Comparison of ENCODE assay signal across 20 cellular contexts in the genomic region with DNA sequence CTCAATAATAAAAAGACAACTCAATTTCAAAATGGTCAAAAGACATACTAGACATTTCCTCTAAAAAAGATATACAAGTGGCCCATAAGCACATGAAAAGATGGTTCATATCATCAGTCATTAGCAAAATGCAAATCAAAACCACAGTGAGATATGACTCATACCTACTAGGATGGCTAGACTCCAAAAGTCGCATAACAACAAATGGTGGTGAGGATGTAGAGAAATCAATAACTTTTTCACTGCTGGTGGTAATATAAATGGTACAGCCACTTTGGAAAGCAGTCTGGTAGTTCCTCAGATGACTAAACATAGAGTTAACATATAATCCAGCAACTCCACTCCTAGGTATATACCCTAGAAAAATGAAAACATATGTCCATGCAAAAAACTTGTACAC.
DNase-seq lines count a peak whose midpoint lies in the region; ATAC-seq, FAIRE-seq and TF ChIP-seq lines count a peak whose summit lies in the region.
"Had no signal": no experiment of that assay in that cellular context is flagged by ENCODE, and none has a peak within 500 bp of the region (broad histone marks: within the 10 kb centered on the region; RNA-seq: fewer than 3 reads in every experiment).

No MANE protein-coding gene starts in this region.

- H3K36me3 Mint-ChIP-seq in stimulated activated naive B cell treated with anti-CD40 and anti-IgM and Interleukin-4, amounts not matched to agents 10 μg/mL and 1 μg/mL and 100 μg/mL, for 72 hours = no peaks in the 10 kb centered on the region

- no peaks in the 10 kb centered on the region for H3K27me3 ChIP-seq in tibial nerve
- no peaks in the 10 kb centered on the region for H3K27me3 ChIP-seq in right cardiac atrium (ENCODE audit: control insufficient read depth, insufficient read depth)
- H3K27me3 ChIP-seq: brain microvascular endothelial cell, heart left ventricle, tibial artery had no signal

- no peaks in the 10 kb centered on the region for H3K27me3 Mint-ChIP-seq in stimulated activated naive B cell treated with anti-CD40 and anti-IgM and Interleukin-4, amounts not matched to agents 10 μg/mL and 1 μg/mL and 100 μg/mL, for 72 hours

- intact Hi-C loops in right cardiac atrium (cut with DNase I) = no loop called here

- H3K27ac ChIP-seq in tibial nerve (no peak overlapping the region), right cardiac atrium (ENCODE audit: low read length) (no peak overlapping the region)
- H3K27ac ChIP-seq: A549, brain microvascular endothelial cell, heart left ventricle, tibial artery had no signal

- H3K4me1 ChIP-seq in tibial nerve (no peaks in the 10 kb centered on the region), right cardiac atrium (ENCODE audit: control insufficient read depth, insufficient read depth, low read length) (no peaks in the 10 kb centered on the region)
- H3K4me1 ChIP-seq: A549, heart left ventricle, tibial artery had no signal

- WGBS in tibial nerve, 2 donors = 77 to 86% methylated on average over 1 of the region's 1 CpG
- WGBS in right cardiac atrium = 84% methylated on average over 1 of the region's 1 CpG

- no peaks in the 10 kb centered on the region for H3K4me1 Mint-ChIP-seq in stimulated activated naive B cell treated with anti-CD40 and anti-IgM and Interleukin-4, amounts not matched to agents 10 μg/mL and 1 μg/mL and 100 μg/mL, for 72 hours
- H3K4me1 Mint-ChIP-seq: endodermal cell had no signal

- peak; percentile 60 for FAIRE-seq in D721Med (lab: Jason Lieb, UNC)
- FAIRE-seq: A549, GM19239 had no signal

- H3K9me3 Mint-ChIP-seq in stimulated activated naive B cell treated with anti-CD40 and anti-IgM and Interleukin-4, amounts not matched to agents 10 μg/mL and 1 μg/mL and 100 μg/mL, for 72 hours = peaks cover 0 to 7% of the 10 kb centered on the region in 2 donors

- H3K36me3 ChIP-seq in tibial nerve = no peaks in the 10 kb centered on the region
- H3K36me3 ChIP-seq: brain microvascular endothelial cell, heart left ventricle, tibial artery had no signal

- TF ChIP-seq CTCF in D721Med (IDR thresholded peaks at IDR 0.05; ENCODE audit: insufficient read depth, missing control alignments) = no peak
- TF ChIP-seq CTCF in tibial nerve (IDR thresholded peaks at IDR 0.05) = no peak

- no peak for TF ChIP-seq POLR2A in tibial nerve (IDR thresholded peaks at IDR 0.05)

- peaks cover 0 to 10% (median 0%) of the 10 kb centered on the region in 4 donors for H3K9me3 ChIP-seq in tibial nerve
- no peaks in the 10 kb centered on the region for H3K9me3 ChIP-seq in right cardiac atrium (ENCODE audit: control insufficient read depth, low read length)
- H3K9me3 ChIP-seq: A549, tibial artery had no signal

- TF ChIP-seq EP300 in tibial nerve (IDR thresholded peaks at IDR 0.05) = no peak

- H3K4me3 Mint-ChIP-seq in stimulated activated naive B cell treated with anti-CD40 and anti-IgM and Interleukin-4, amounts not matched to agents 10 μg/mL and 1 μg/mL and 100 μg/mL, for 72 hours = no peak overlapping the region
- H3K4me3 Mint-ChIP-seq: endodermal cell; T-helper 2 cell treated with Interferon-gamma antibody and Interleukin-4, amounts not matched to agents 5 μg/mL and 100 μg/mL, for 36 hours had no signal

- H3K4me3 ChIP-seq in tibial nerve (no peak overlapping the region), right cardiac atrium (ENCODE audit: low read length) (no peak overlapping the region)
- H3K4me3 ChIP-seq: A549, heart left ventricle, tibial artery had no signal

- no peak overlapping the region for H3K27ac Mint-ChIP-seq in stimulated activated naive B cell treated with anti-CD40 and anti-IgM and Interleukin-4, amounts not matched to agents 10 μg/mL and 1 μg/mL and 100 μg/mL, for 72 hours
- H3K27ac Mint-ChIP-seq: endodermal cell; T-helper 2 cell treated with Interferon-gamma antibody and Interleukin-4, amounts not matched to agents 5 μg/mL and 100 μg/mL, for 36 hours had no signal

- ATAC-seq in GM21390 (IDR thresholded peaks at IDR 0.05; ENCODE audit: unreplicated experiment) (peak; percentile 78), HG03108 (IDR thresholded peaks at IDR 0.05; ENCODE audit: unreplicated experiment) (peak; percentile 59), right cardiac atrium (no peak)
- ATAC-seq in stimulated activated naive B cell treated with anti-CD40 and anti-IgM and Interleukin-4, amounts not matched to agents 10 μg/mL and 1 μg/mL and 100 μg/mL, for 72 hours (replicated peaks) = no peak
- ATAC-seq: A549, heart left ventricle, Right ventricle myocardium inferior had no signal

- DNase-seq in D721Med (ENCODE audit: insufficient read length, low spot score) (no peak), RPMI7951 (ENCODE audit: low read depth) (peak; percentile 1), amniotic stem cell (lab: John Stamatoyannopoulos, UW) (no peak), tibial nerve (ENCODE audit: low spot score in 2 of 2) (no peak), right cardiac atrium (no peak)
- DNase-seq in stimulated activated naive B cell treated with anti-CD40 and anti-IgM and Interleukin-4, amounts not matched to agents 10 μg/mL and 1 μg/mL and 100 μg/mL, for 72 hours = no peak
- DNase-seq: activated effector memory CD4-positive, alpha-beta T cell treated with Interleukin-2 at 50 U/mL for 16 hours; brain microvascular endothelial cell; endodermal cell; heart left ventricle; IMR-90; kidney glomerular epithelial cell; NCI-H526 treated with DMSO at 0.1 percent for 48 hours; tibial artery had no signal

Comparison
In these comparisons a context has a peak if more than half of its experiments do, and no peak if none do; other contexts are left out.
1. ATAC-seq: peak in GM21390 (single experiment) and HG03108 (single experiment); none in stimulated activated naive B cell treated with anti-CD40 and anti-IgM and Interleukin-4, amounts not matched to agents 10 μg/mL and 1 μg/mL and 100 μg/mL, for 72 hours (0 of 2) and right cardiac atrium (0 of 2).